24 cellular contexts compared by ENCODE assay signal in genomic region chr17:69535022-69535570, GRCh38.
"Had no signal": no experiment of that assay in that cellular context is flagged by ENCODE, and none has a peak within 500 bp of the region (broad histone marks: within the 10 kb centered on the region; RNA-seq: fewer than 3 reads in every experiment).

No MANE protein-coding gene starts in this region.

- H3K27ac Mint-ChIP-seq: activated CD4-positive, alpha-beta memory T cell treated with anti-CD3 and anti-CD28 coated beads for 36 hours; activated naive CD4-positive, alpha-beta T cell treated with anti-CD3 and anti-CD28 coated beads for 36 hours; activated naive CD8-positive, alpha-beta T cell treated with anti-CD3 and anti-CD28 coated beads, Interleukin-2, amount 50 U/mL, for 24 hours; naive thymus-derived CD4-positive, alpha-beta T cell; T-helper 17 cell had no signal

- H3K4me1 ChIP-seq: heart right ventricle had no signal

- H3K4me3 Mint-ChIP-seq: activated CD4-positive, alpha-beta memory T cell treated with anti-CD3 and anti-CD28 coated beads for 36 hours; activated naive CD4-positive, alpha-beta T cell treated with anti-CD3 and anti-CD28 coated beads for 36 hours; activated naive CD8-positive, alpha-beta T cell treated with anti-CD3 and anti-CD28 coated beads, Interleukin-2, amount 50 U/mL, for 24 hours; naive thymus-derived CD4-positive, alpha-beta T cell; neural crest cell; T-helper 17 cell had no signal

- H3K9me3 Mint-ChIP-seq: activated CD4-positive, alpha-beta memory T cell treated with anti-CD3 and anti-CD28 coated beads for 36 hours; activated naive CD4-positive, alpha-beta T cell treated with anti-CD3 and anti-CD28 coated beads for 36 hours; activated naive CD8-positive, alpha-beta T cell treated with anti-CD3 and anti-CD28 coated beads, Interleukin-2, amount 50 U/mL, for 24 hours; neural crest cell had no signal

- H3K4me3 ChIP-seq: cardiac muscle cell, heart right ventricle, lung, smooth muscle cell, thyroid gland had no signal

- H3K4me1 Mint-ChIP-seq: neural crest cell, T-helper 17 cell had no signal

- H3K36me3 ChIP-seq: cardiac muscle cell, thyroid gland had no signal

- ATAC-seq: activated naive CD8-positive, alpha-beta T cell treated with anti-CD3 and anti-CD28 coated beads, Interleukin-2, amount 50 U/mL, for 24 hours; heart right ventricle; left lobe of liver; naive thymus-derived CD4-positive, alpha-beta T cell; sciatic nerve; T-helper 17 cell had no signal

- H3K9me3 ChIP-seq: heart right ventricle, thyroid gland had no signal

- H3K27me3 Mint-ChIP-seq: activated CD4-positive, alpha-beta memory T cell treated with anti-CD3 and anti-CD28 coated beads for 36 hours; activated naive CD8-positive, alpha-beta T cell treated with anti-CD3 and anti-CD28 coated beads, Interleukin-2, amount 50 U/mL, for 24 hours; naive thymus-derived CD4-positive, alpha-beta T cell; T-helper 17 cell had no signal

- H3K27ac ChIP-seq: cardiac muscle cell, heart right ventricle, thyroid gland had no signal

- DNase-seq: activated CD4-positive, alpha-beta memory T cell treated with anti-CD3 and anti-CD28 coated beads for 36 hours; activated CD4-positive, alpha-beta T cell treated with anti-CD3 and anti-CD28 coated beads for 48 hours; activated CD4-positive, CD25-positive, alpha-beta regulatory T cell; activated effector memory CD4-positive, alpha-beta T cell treated with Interleukin-2 at 50 U/mL for 16 hours; activated naive CD4-positive, alpha-beta T cell treated with anti-CD3 and anti-CD28 coated beads for 36 hours; activated naive CD8-positive, alpha-beta T cell treated with anti-CD3 and anti-CD28 coated beads, Interleukin-2, amount 50 U/mL, for 24 hours; activated T-cell treated with anti-CD3 and anti-CD28 coated beads, Interleukin-2, amount 50 U/mL, for 48 hours; erythroblast; foreskin fibroblast; heart right ventricle; kidney; naive thymus-derived CD4-positive, alpha-beta T cell; occipital lobe; stimulated activated CD4-positive, alpha-beta T cell treated with anti-CD3 and anti-CD28 coated beads, Interleukin-15, amount 100 ng/mL, for 24 hours; stimulated activated naive CD4-positive, alpha-beta T cell treated with Interleukin-2 at 50 U/mL for 16 hours; substantia nigra; T-helper 17 cell; thyroid gland had no signal

- H3K27me3 ChIP-seq: cardiac muscle cell, heart right ventricle, thyroid gland had no signal
